In the genomic region with DNA sequence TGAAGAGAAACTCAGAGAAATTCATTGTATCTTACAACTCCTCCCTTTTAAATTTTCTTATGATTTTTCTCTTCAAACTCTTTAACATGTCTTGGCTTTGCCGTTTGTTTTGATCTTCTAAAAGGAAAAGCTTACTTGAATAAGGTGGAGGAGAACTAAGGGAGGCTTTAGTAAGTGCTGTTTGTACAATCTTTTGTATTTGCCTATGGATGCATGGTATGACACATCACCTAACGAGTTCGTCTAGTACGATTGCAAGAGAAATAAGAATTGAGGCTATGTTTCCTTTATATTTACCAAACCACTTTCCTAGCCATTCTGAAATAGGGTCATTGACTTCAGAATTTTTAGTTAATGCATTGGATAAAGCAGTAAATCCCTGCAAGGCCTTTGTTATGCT, we compare ENCODE assay signal across 1 cellular context.
TF ChIP-seq lines count a peak whose summit lies in the region.

No MANE protein-coding gene starts in this region.

TF ChIP-seq in IMR-90, 13 proteins besides CTCF, POLR2A, EP300 and RAD21:
- no peak for TF ChIP-seq NFE2L2 (IDR thresholded peaks at IDR 0.05; ENCODE audit: low read depth, low read length)
- TF ChIP-seq FOS (IDR thresholded peaks at IDR 0.05; ENCODE audit: low read depth, low read length), result no peak
- TF ChIP-seq CHD1 (IDR thresholded peaks at IDR 0.05; ENCODE audit: low read depth, low read length), result no peak
- no peak for TF ChIP-seq SMC3 (IDR thresholded peaks at IDR 0.05; ENCODE audit: low read depth, low read length)
- no peak for TF ChIP-seq RFX5 (IDR thresholded peaks at IDR 0.05; ENCODE audit: low read depth, low read length)
- TF ChIP-seq MAZ (IDR thresholded peaks at IDR 0.05; ENCODE audit: borderline replicate concordance, low read depth, low read length), result no peak
- no peak for TF ChIP-seq RCOR1 (IDR thresholded peaks at IDR 0.05; ENCODE audit: insufficient replicate concordance, low read length)
- no peak for TF ChIP-seq ELK1 (IDR thresholded peaks at IDR 0.05; ENCODE audit: borderline replicate concordance, low read depth, low read length)
- TF ChIP-seq MAFK (IDR thresholded peaks at IDR 0.05; ENCODE audit: low read depth, low read length), result no peak
- TF ChIP-seq MXI1 (IDR thresholded peaks at IDR 0.05; ENCODE audit: borderline replicate concordance, low read depth, low read length), result no peak
- no peak for TF ChIP-seq BHLHE40 (IDR thresholded peaks at IDR 0.05; ENCODE audit: low read depth, low read length)
- TF ChIP-seq, protein P1, sequence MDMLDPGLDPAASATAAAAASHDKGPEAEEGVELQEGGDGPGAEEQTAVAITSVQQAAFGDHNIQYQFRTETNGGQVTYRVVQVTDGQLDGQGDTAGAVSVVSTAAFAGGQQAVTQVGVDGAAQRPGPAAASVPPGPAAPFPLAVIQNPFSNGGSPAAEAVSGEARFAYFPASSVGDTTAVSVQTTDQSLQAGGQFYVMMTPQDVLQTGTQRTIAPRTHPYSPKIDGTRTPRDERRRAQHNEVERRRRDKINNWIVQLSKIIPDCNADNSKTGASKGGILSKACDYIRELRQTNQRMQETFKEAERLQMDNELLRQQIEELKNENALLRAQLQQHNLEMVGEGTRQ (IDR thresholded peaks at IDR 0.05; ENCODE audit: low read depth, low read length), result no peak
- TF ChIP-seq CEBPB (IDR thresholded peaks at IDR 0.05; ENCODE audit: low read depth, low read length), result no peak
